In the genomic region with DNA sequence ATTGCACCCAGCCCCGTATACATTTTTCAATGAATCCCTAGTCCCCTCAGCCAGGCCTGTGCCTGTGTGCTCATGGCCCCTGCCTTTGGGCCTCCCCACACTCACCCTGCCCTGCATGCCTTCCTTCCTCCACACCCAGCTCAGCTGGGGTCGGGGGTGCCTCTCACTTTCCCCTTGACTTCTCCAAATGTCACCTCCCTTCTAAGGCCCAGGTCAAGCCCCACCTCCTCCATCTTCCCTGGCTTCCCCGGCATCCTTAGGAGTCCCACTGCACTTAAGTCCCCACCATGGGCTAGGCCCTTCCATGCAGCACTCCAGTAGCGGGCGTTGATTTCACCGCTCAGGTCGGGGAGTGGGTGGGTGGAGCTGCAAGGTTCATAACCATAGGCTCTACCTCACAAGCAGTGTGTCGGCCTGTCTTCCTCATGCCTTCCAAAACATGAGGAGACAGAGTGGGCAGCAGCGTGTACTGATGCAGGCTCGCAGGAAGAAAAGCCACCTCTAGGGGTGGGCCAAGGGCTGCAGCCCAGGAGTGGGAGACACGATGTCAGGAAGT, we compare ENCODE assay signal across 8 cellular contexts. TPM values are rescaled to one million over a fixed set of nuclear protein-coding genes. Genes with fewer than 3 reads are reported as not detected.
A peak's percentile ranks its signal among the peaks of the same experiment; 100 is the strongest.
DNase-seq lines count a peak whose midpoint lies in the region; ATAC-seq and TF ChIP-seq lines count a peak whose summit lies in the region.

No MANE protein-coding gene starts in this region.

- H3K79me2 ChIP-seq in SK-N-SH (ENCODE audit: insufficient read depth): no peaks in the 10 kb centered on the region

- H3K9ac ChIP-seq in SK-N-SH: no peak overlapping the region

- peak overlapping the region; percentile 58 for H3K27ac Mint-ChIP-seq in activated T-cell treated with anti-CD3 and anti-CD28 coated beads, Interleukin-2, amount 50 U/mL, for 72 hours
- H3K27ac Mint-ChIP-seq in activated naive CD8-positive, alpha-beta T cell: peak overlapping the region; percentile 93
- peak overlapping the region; percentile 53 for H3K27ac Mint-ChIP-seq in memory B cell

- intact Hi-C loops in upper lobe of right lung (cut with DNase I): no loop called here

- no peak for DNase-seq in activated T-cell treated with anti-CD3 and anti-CD28 coated beads, Interleukin-2, amount 50 U/mL, for 72 hours
- DNase-seq in activated T-cell treated with anti-CD3 and anti-CD28 coated beads, Interleukin-2, amount 50 U/mL, for 1 hour: no peak
- DNase-seq in memory B cell (ENCODE audit: low spot score in 2 of 2): no peak
- DNase-seq in upper lobe of right lung: no peak
- DNase-seq in SK-N-SH: no peak
- no peak for DNase-seq in NCI-H1930 (lab: John Stamatoyannopoulos, UW)

- no peak overlapping the region for H3K4me2 ChIP-seq in SK-N-SH

- CTCF ChIA-PET in SK-N-SH (lab: Yijun Ruan, JAX): interaction anchor here (0.9 to 3.0 kb wide), 12 partner anchors 10 to 68 kb away, joined by 3 to 11 read pairs (median 4); a partner anchor contains a TSS

- no peak for TF ChIP-seq CTCF in upper lobe of right lung (IDR thresholded peaks at IDR 0.05)
- TF ChIP-seq CTCF in SK-N-SH (IDR thresholded peaks at IDR 0.05): no peak

- POLR2A ChIA-PET in SK-N-SH (lab: Yijun Ruan, JAX): interaction anchor here (1.2 to 2.1 kb wide), 7 partner anchors 11 to 65 kb away, joined by 3 to 9 read pairs (median 7); no protein-coding TSS in a partner anchor

- H3K4me1 Mint-ChIP-seq in activated T-cell treated with anti-CD3 and anti-CD28 coated beads, Interleukin-2, amount 50 U/mL, for 72 hours (ENCODE audit: low read depth): peaks cover 73% of the 10 kb centered on the region
- H3K4me1 Mint-ChIP-seq in activated naive CD8-positive, alpha-beta T cell (ENCODE audit: low read depth): peaks cover 66% of the 10 kb centered on the region
- H3K4me1 Mint-ChIP-seq in memory B cell: peaks cover 29% of the 10 kb centered on the region

- no peaks in the 10 kb centered on the region for H3F3A ChIP-seq in SK-N-SH (replicated peaks; ENCODE audit: insufficient read depth)

- no peak overlapping the region for H2AFZ ChIP-seq in SK-N-SH (ENCODE audit: low read depth)

- no peak for TF ChIP-seq EP300 in SK-N-SH (IDR thresholded peaks at IDR 0.05; ENCODE audit: borderline replicate concordance in 1 of 2, low read depth in 1 of 2, low read length in 1 of 2)

- H3K36me3 ChIP-seq in upper lobe of right lung: peaks cover 3% of the 10 kb centered on the region
- peaks cover 0 to 8% of the 10 kb centered on the region in 2 experiments for H3K36me3 ChIP-seq in SK-N-SH (replicated peaks in 1 of 2; ENCODE audit: control insufficient read depth in 1 of 2, insufficient read depth in 2 of 2, low read length in 1 of 2)

- H3K4me3 Mint-ChIP-seq in activated T-cell treated with anti-CD3 and anti-CD28 coated beads, Interleukin-2, amount 50 U/mL, for 72 hours: peak overlapping the region; percentile 11 to 75
- H3K4me3 Mint-ChIP-seq in activated naive CD8-positive, alpha-beta T cell: peak overlapping the region; percentile 83
- H3K4me3 Mint-ChIP-seq in memory B cell: peak overlapping the region; percentile 11

- no peak for TF ChIP-seq RAD21 in SK-N-SH (IDR thresholded peaks at IDR 0.05; ENCODE audit: low read length)

- H3K27me3 Mint-ChIP-seq in activated T-cell treated with anti-CD3 and anti-CD28 coated beads, Interleukin-2, amount 50 U/mL, for 72 hours (ENCODE audit: low read depth): no peaks in the 10 kb centered on the region
- no peaks in the 10 kb centered on the region for H3K27me3 Mint-ChIP-seq in activated naive CD8-positive, alpha-beta T cell
- no peaks in the 10 kb centered on the region for H3K27me3 Mint-ChIP-seq in memory B cell

- no peaks in the 10 kb centered on the region for H4K20me1 ChIP-seq in SK-N-SH (ENCODE audit: insufficient read depth)

- H3K27me3 ChIP-seq in upper lobe of right lung (no peaks in the 10 kb centered on the region), SK-N-SH (ENCODE audit: insufficient read depth) (no peaks in the 10 kb centered on the region)

- H3K4me3 ChIP-seq in upper lobe of right lung (no peak overlapping the region), SK-N-SH (ENCODE audit: low read depth in 2 of 2, low read length in 1 of 2) (no peak overlapping the region)

- no peaks in the 10 kb centered on the region for H3K9me3 ChIP-seq in upper lobe of right lung
- H3K9me3 ChIP-seq in SK-N-SH: no peaks in the 10 kb centered on the region

- peaks cover 2 to 13% of the 10 kb centered on the region in 2 donors for H3K36me3 Mint-ChIP-seq in activated T-cell treated with anti-CD3 and anti-CD28 coated beads, Interleukin-2, amount 50 U/mL, for 72 hours (ENCODE audit: insufficient read depth in 2 of 2)
- peaks cover 6% of the 10 kb centered on the region for H3K36me3 Mint-ChIP-seq in activated naive CD8-positive, alpha-beta T cell
- H3K36me3 Mint-ChIP-seq in memory B cell: no peaks in the 10 kb centered on the region

- peak overlapping the region; percentile 84 for H3K27ac ChIP-seq in upper lobe of right lung
- H3K27ac ChIP-seq in SK-N-SH (ENCODE audit: low read depth in 2 of 2, low read length in 1 of 2): peak overlapping the region in 1 of 2 experiments; percentile 94; a peak in 2 of 4 replicates

- peak in 1 of 2 donors; percentile 4 for ATAC-seq in activated T-cell treated with anti-CD3 and anti-CD28 coated beads, Interleukin-2, amount 50 U/mL, for 72 hours (replicated peaks in 1 of 2)
- no peak for ATAC-seq in memory B cell (ENCODE audit: low read depth)
- no peak for ATAC-seq in upper lobe of right lung
- ATAC-seq in HG03097 (IDR thresholded peaks at IDR 0.05; ENCODE audit: low FRiP score, unreplicated experiment): no peak

- no peaks in the 10 kb centered on the region for H3K9me2 ChIP-seq in SK-N-SH

- 95% methylated on average over 11 of the region's 11 CpGs for WGBS in SK-N-SH (ENCODE audit: low lambda C conversion rate)

- peaks cover 45% of the 10 kb centered on the region for H3K4me1 ChIP-seq in upper lobe of right lung
- H3K4me1 ChIP-seq in SK-N-SH (ENCODE audit: control insufficient read depth in 1 of 2, insufficient read depth in 2 of 2, low read depth in 1 of 2, low read length in 1 of 2): peaks cover 38 to 71% of the 10 kb centered on the region in 2 experiments; a peak in 3 of 4 replicates

- H3K9me3 Mint-ChIP-seq in activated T-cell treated with anti-CD3 and anti-CD28 coated beads, Interleukin-2, amount 50 U/mL, for 72 hours: no peaks in the 10 kb centered on the region
- no peaks in the 10 kb centered on the region for H3K9me3 Mint-ChIP-seq in activated naive CD8-positive, alpha-beta T cell (ENCODE audit: low read depth)
- H3K9me3 Mint-ChIP-seq in memory B cell: no peaks in the 10 kb centered on the region

TF ChIP-seq in SK-N-SH, 30 proteins besides CTCF, POLR2A, EP300 and RAD21:
- TF ChIP-seq RXRA (IDR thresholded peaks at IDR 0.05; ENCODE audit: borderline replicate concordance, low read depth) (no peak), MXI1 (IDR thresholded peaks at IDR 0.05; ENCODE audit: low read depth, low read length) (no peak), GABPA (IDR thresholded peaks at IDR 0.05; ENCODE audit: low read depth) (no peak), TEAD4 (IDR thresholded peaks at IDR 0.05; ENCODE audit: borderline replicate concordance, insufficient read depth) (no peak), FOXM1 (IDR thresholded peaks at IDR 0.05; ENCODE audit: low read depth) (no peak)
- TF ChIP-seq, protein P1, sequence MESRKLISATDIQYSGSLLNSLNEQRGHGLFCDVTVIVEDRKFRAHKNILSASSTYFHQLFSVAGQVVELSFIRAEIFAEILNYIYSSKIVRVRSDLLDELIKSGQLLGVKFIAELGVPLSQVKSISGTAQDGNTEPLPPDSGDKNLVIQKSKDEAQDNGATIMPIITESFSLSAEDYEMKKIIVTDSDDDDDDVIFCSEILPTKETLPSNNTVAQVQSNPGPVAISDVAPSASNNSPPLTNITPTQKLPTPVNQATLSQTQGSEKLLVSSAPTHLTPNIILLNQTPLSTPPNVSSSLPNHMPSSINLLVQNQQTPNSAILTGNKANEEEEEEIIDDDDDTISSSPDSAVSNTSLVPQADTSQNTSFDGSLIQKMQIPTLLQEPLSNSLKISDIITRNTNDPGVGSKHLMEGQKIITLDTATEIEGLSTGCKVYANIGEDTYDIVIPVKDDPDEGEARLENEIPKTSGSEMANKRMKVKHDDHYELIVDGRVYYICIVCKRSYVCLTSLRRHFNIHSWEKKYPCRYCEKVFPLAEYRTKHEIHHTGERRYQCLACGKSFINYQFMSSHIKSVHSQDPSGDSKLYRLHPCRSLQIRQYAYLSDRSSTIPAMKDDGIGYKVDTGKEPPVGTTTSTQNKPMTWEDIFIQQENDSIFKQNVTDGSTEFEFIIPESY (IDR thresholded peaks at IDR 0.05; ENCODE audit: borderline replicate concordance, low read depth): no peak
- TF ChIP-seq, protein P2, sequence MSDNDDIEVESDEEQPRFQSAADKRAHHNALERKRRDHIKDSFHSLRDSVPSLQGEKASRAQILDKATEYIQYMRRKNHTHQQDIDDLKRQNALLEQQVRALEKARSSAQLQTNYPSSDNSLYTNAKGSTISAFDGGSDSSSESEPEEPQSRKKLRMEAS (IDR thresholded peaks at IDR 0.05; ENCODE audit: low read depth): no peak
- TF ChIP-seq, protein P3, sequence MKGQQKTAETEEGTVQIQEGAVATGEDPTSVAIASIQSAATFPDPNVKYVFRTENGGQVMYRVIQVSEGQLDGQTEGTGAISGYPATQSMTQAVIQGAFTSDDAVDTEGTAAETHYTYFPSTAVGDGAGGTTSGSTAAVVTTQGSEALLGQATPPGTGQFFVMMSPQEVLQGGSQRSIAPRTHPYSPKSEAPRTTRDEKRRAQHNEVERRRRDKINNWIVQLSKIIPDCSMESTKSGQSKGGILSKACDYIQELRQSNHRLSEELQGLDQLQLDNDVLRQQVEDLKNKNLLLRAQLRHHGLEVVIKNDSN (IDR thresholded peaks at IDR 0.05; ENCODE audit: borderline replicate concordance, low read depth): no peak

RNA-seq across cellular contexts. Expression of a gene that starts 47.7 kb away (rescaled TPM):
- total RNA-seq in activated T-cell treated with anti-CD3 and anti-CD28 coated beads, Interleukin-2, amount 50 U/mL, for 72 hours: 100 to 1,000 TPM in 1 of 2 donors, 10 to 100 TPM in 1; 90.2 to 108 TPM
- 31.3 TPM for total RNA-seq in upper lobe of right lung
- polyA plus RNA-seq in SK-N-SH (2012; rRNA removed): 5.5 and 5.6 TPM in 2 replicates
- polyA plus RNA-seq in SK-N-SH (2012; cell fraction: cytosol; rRNA removed): 2.3 and 2.6 TPM in 2 replicates
- 18.6 and 20.2 TPM in 2 replicates for polyA plus RNA-seq in SK-N-SH (2012; cell fraction: nucleus; rRNA removed)

Comparison
In these comparisons a context has a peak if more than half of its experiments do, and no peak if none do; other contexts are left out.
1. H3K4me3 Mint-ChIP-seq: peak in every context shown above with its lines; median percentile 83 in activated naive CD8-positive, alpha-beta T cell; 43 in activated T-cell treated with anti-CD3 and anti-CD28 coated beads, Interleukin-2, amount 50 U/mL, for 72 hours; 11 in memory B cell.